ENCODE assay signal across 13 cellular contexts in genomic region chr19:28465317-28466086, GRCh38.
DNase-seq lines count a peak whose midpoint lies in the region; ATAC-seq, FAIRE-seq and TF ChIP-seq lines count a peak whose summit lies in the region.
"Had no signal": no experiment of that assay in that cellular context is flagged by ENCODE, and none has a peak within 500 bp of the region (broad histone marks: within the 10 kb centered on the region; RNA-seq: fewer than 3 reads in every experiment).

No MANE protein-coding gene starts in this region.

- peaks cover 60% of the 10 kb centered on the region for H3K4me1 Mint-ChIP-seq in T-helper 1 cell treated with Interleukin-12 subunit alpha and Interleukin-12 subunit beta and Interleukin-4 antibody, amounts not matched to agents 30 μg/mL and 1 μg/mL, for 36 hours (ENCODE audit: low read depth)

- H4K8ac ChIP-seq in neuronal stem cell (ENCODE audit: low read depth, low read length), result no peak overlapping the region

- ATAC-seq in K562 (no peak), HG03520 (IDR thresholded peaks at IDR 0.05; ENCODE audit: unreplicated experiment) (no peak), HG02870 (IDR thresholded peaks at IDR 0.05; ENCODE audit: unreplicated experiment) (no peak)
- ATAC-seq: stimulated activated effector memory CD8-positive, alpha-beta T cell treated with anti-CD3 and anti-CD28 coated beads, Interleukin-12 subunit alpha, Interleukin-12 subunit beta, amount 100 ng/mL, for 72 hours had no signal

- in situ Hi-C loops in K562 (cut with MboI), result loop anchor here (5.0 kb wide), 2 partner anchors 167 to 247 kb away; no protein-coding TSS in a partner anchor

- TF ChIP-seq EP300 in K562 (IDR thresholded peaks at IDR 0.05; ENCODE audit: low read length), result no peak

- FAIRE-seq in K562 (lab: Jason Lieb, UNC), result no peak

- H3K27me3 ChIP-seq in MG63 (no peaks in the 10 kb centered on the region; the same call in 1 of the 2 replicates), K562 (ENCODE audit: control insufficient read depth in 2 of 2, insufficient read depth in 2 of 2, low read length in 2 of 2) (no peaks in the 10 kb centered on the region), neuronal stem cell (ENCODE audit: control insufficient read depth in 3 of 3, insufficient read depth in 3 of 3, low read depth in 1 of 3, low read length in 3 of 3) (no peaks in the 10 kb centered on the region)
- H3K27me3 ChIP-seq: neural progenitor cell, right lobe of liver had no signal

- no peak for TF ChIP-seq CTCF in K562 (IDR thresholded peaks at IDR 0.05 in 2 of 3, conservative IDR thresholded peaks at IDR 0.05 in 1 of 3; ENCODE audit: insufficient read depth in 2 of 3, low read depth in 1 of 3, low read length in 3 of 3)

- H3K4me3 ChIP-seq in MG63 (no peak overlapping the region), K562 (no peak overlapping the region), neuronal stem cell (ENCODE audit: low read length in 2 of 2) (no peak overlapping the region)
- H3K4me3 ChIP-seq: neural progenitor cell, right lobe of liver had no signal

- H2BK5ac ChIP-seq in neuronal stem cell (ENCODE audit: low read length), result no peak overlapping the region

- BruUV-seq in K562 (replicated peaks; lab: Mats Ljungman, UMichigan), result no TSS peak

- CTCF ChIA-PET in K562 (lab: Yijun Ruan, JAX; ENCODE audit: low intra/inter-chr PET ratio), result interaction anchor here (0.6 to 2.3 kb wide), 9 partner anchors 24 to 1129 kb away, joined by 3 to 24 read pairs (median 3); no protein-coding TSS in a partner anchor

- no peak overlapping the region for H2AFZ ChIP-seq in K562 (ENCODE audit: low read depth, low read length)
- no peak overlapping the region for H2AFZ ChIP-seq in neuronal stem cell (ENCODE audit: low read length)
- H2AFZ ChIP-seq: neural progenitor cell had no signal

- H3K27ac ChIP-seq in K562 (ENCODE audit: extremely low read depth, low read depth, low read length) (no peak overlapping the region), neuronal stem cell (replicated peaks; ENCODE audit: low read length) (no peak overlapping the region)
- H3K27ac ChIP-seq: neural progenitor cell, right lobe of liver had no signal

- H3K36me3 ChIP-seq in MG63, result no peaks in the 10 kb centered on the region
- H3K36me3 ChIP-seq in K562 (ENCODE audit: control insufficient read depth, insufficient read depth, low read length), result peaks cover 74% of the 10 kb centered on the region
- no peaks in the 10 kb centered on the region for H3K36me3 ChIP-seq in neuronal stem cell (replicated peaks in 1 of 2; ENCODE audit: control insufficient read depth in 2 of 2, insufficient read depth in 2 of 2, low read length in 2 of 2)
- H3K36me3 ChIP-seq: neural progenitor cell, right lobe of liver had no signal

- no peaks in the 10 kb centered on the region for H3K9me1 ChIP-seq in K562 (ENCODE audit: control insufficient read depth, insufficient read depth, low read length)

- H2BK15ac ChIP-seq in neuronal stem cell (ENCODE audit: low read length), result no peak overlapping the region

- peak overlapping the region; percentile 48 for H2AK5ac ChIP-seq in neuronal stem cell (ENCODE audit: low read depth, low read length)

- H3K4me1 ChIP-seq in K562 (replicated peaks in 1 of 2; ENCODE audit: control insufficient read depth in 2 of 2, insufficient read depth in 2 of 2, low read length in 2 of 2) (peaks cover 2 to 16% of the 10 kb centered on the region in 2 experiments; a peak in 3 of 5 replicates), neuronal stem cell (ENCODE audit: control insufficient read depth in 2 of 2, insufficient read depth in 1 of 2, low read depth in 1 of 2, low read length in 2 of 2) (peaks cover 0 to 10% of the 10 kb centered on the region in 2 donors)
- H3K4me1 ChIP-seq: right lobe of liver had no signal

- no peak overlapping the region for H3K14ac ChIP-seq in neuronal stem cell (ENCODE audit: low read length)

- H3K23ac ChIP-seq in neuronal stem cell (ENCODE audit: low read depth, low read length, poor library complexity), result no peak overlapping the region

- H3K79me2 ChIP-seq in K562 (ENCODE audit: control insufficient read depth, insufficient read depth, low read length), result peaks cover 82% of the 10 kb centered on the region

- no peak overlapping the region for H4K91ac ChIP-seq in neuronal stem cell (ENCODE audit: low read depth, low read length, poor library complexity)

- no peak overlapping the region for H3K4ac ChIP-seq in neuronal stem cell (ENCODE audit: low read length)

- H3K36me3 Mint-ChIP-seq in T-helper 1 cell treated with Interleukin-12 subunit alpha and Interleukin-12 subunit beta and Interleukin-4 antibody, amounts not matched to agents 30 μg/mL and 1 μg/mL, for 36 hours (ENCODE audit: low read depth), result no peaks in the 10 kb centered on the region
- H3K36me3 Mint-ChIP-seq: activated naive CD8-positive, alpha-beta T cell treated with anti-CD3 and anti-CD28 coated beads for 36 hours; neural progenitor cell had no signal

- H3K4me2 ChIP-seq in K562 (ENCODE audit: insufficient read depth, low read length) (no peak overlapping the region), neuronal stem cell (ENCODE audit: insufficient read depth, low read length, poor library complexity, severe bottlenecking) (no peak overlapping the region)
- H3K4me2 ChIP-seq: neural progenitor cell had no signal

- 76% methylated on average over 4 of the region's 4 CpGs for WGBS in K562 (ENCODE audit: insufficient coverage, low coverage, missing lambda C conversion rate)
- WGBS in neuronal stem cell (ENCODE audit: extremely low coverage in 2 of 2, insufficient read length in 2 of 2, insufficient replicate concordance in 1 of 2), 2 donors, result no CpG with 5 or more reads among the region's 4 CpGs

- intact Hi-C loops in K562 (cut with micrococcal nuclease), result loop anchor here (1.0 to 10.0 kb wide), 3 partner anchors 168 to 409 kb away; no protein-coding TSS in a partner anchor

- 0 out of 4 replicates have a peak overlapping the region, but pooled peaks of 1 of the 2 experiments have one; percentile 27 for H3K9ac ChIP-seq in K562 (ENCODE audit: insufficient read depth in 1 of 2, low read depth in 2 of 2, low read length in 2 of 2)
- H3K9ac ChIP-seq in neuronal stem cell (ENCODE audit: low read depth, low read length, poor library complexity), result no peak overlapping the region
- H3K9ac ChIP-seq: neural progenitor cell had no signal

- TF ChIP-seq POLR2A in K562 (conservative IDR thresholded peaks at IDR 0.05), result no peak

- H4K20me1 ChIP-seq in K562 (replicated peaks; ENCODE audit: control insufficient read depth, insufficient read depth, low read length), result peaks cover 20% of the 10 kb centered on the region

- no peak for TF ChIP-seq RAD21 in K562 (CRISPR knock-in tag; conservative IDR thresholded peaks at IDR 0.05 in 1 of 2, IDR thresholded peaks at IDR 0.05 in 1 of 2)

- no peak overlapping the region for H3K18ac ChIP-seq in neuronal stem cell (ENCODE audit: low read length)

- H3K9me3 ChIP-seq in MG63 (no peaks in the 10 kb centered on the region), K562 (replicated peaks; ENCODE audit: control insufficient read depth, insufficient read depth, low read depth, low read length) (no peaks in the 10 kb centered on the region), neuronal stem cell (replicated peaks in 1 of 2; ENCODE audit: control insufficient read depth in 2 of 2, insufficient read depth in 1 of 2, low read depth in 1 of 2, low read length in 2 of 2) (no peaks in the 10 kb centered on the region)
- H3K9me3 ChIP-seq: right lobe of liver had no signal

- POLR2A ChIA-PET in K562 (lab: Yijun Ruan, JAX), result no interaction called here

- H3K79me1 ChIP-seq in neuronal stem cell (ENCODE audit: low read depth, low read length), result no peaks in the 10 kb centered on the region

- H2BK120ac ChIP-seq in neuronal stem cell (ENCODE audit: low read depth, low read length), result no peak overlapping the region

- H3K27ac Mint-ChIP-seq in T-helper 1 cell treated with Interleukin-12 subunit alpha and Interleukin-12 subunit beta and Interleukin-4 antibody, amounts not matched to agents 30 μg/mL and 1 μg/mL, for 36 hours, result peak overlapping the region; percentile 85
- H3K27ac Mint-ChIP-seq: activated naive CD8-positive, alpha-beta T cell treated with anti-CD3 and anti-CD28 coated beads for 36 hours; endodermal cell; neural progenitor cell; stimulated activated effector memory CD8-positive, alpha-beta T cell treated with anti-CD3 and anti-CD28 coated beads, Interleukin-12 subunit alpha, Interleukin-12 subunit beta, amount 100 ng/mL, for 72 hours had no signal

- no peaks in the 10 kb centered on the region for H3K9me3 Mint-ChIP-seq in T-helper 1 cell treated with Interleukin-12 subunit alpha and Interleukin-12 subunit beta and Interleukin-4 antibody, amounts not matched to agents 30 μg/mL and 1 μg/mL, for 36 hours
- H3K9me3 Mint-ChIP-seq: activated naive CD8-positive, alpha-beta T cell treated with anti-CD3 and anti-CD28 coated beads for 36 hours; endodermal cell; neural progenitor cell; stimulated activated effector memory CD8-positive, alpha-beta T cell treated with anti-CD3 and anti-CD28 coated beads, Interleukin-12 subunit alpha, Interleukin-12 subunit beta, amount 100 ng/mL, for 72 hours had no signal

- H2BK12ac ChIP-seq in neuronal stem cell (ENCODE audit: low read length), result no peak overlapping the region

- no peak for DNase-seq in T-helper 1 cell
- DNase-seq in MG63, result peak; percentile 40
- DNase-seq in K562 (ENCODE audit: extremely low read depth in 1 of 4, low spot score in 3 of 4), result no peak
- no peak for DNase-seq in neuronal stem cell (ENCODE audit: low spot score)
- DNase-seq in SIG-M5 (lab: John Stamatoyannopoulos, UW), result no peak

- peak overlapping the region; percentile 72 for H3K4me3 Mint-ChIP-seq in T-helper 1 cell treated with Interleukin-12 subunit alpha and Interleukin-12 subunit beta and Interleukin-4 antibody, amounts not matched to agents 30 μg/mL and 1 μg/mL, for 36 hours
- H3K4me3 Mint-ChIP-seq: activated naive CD8-positive, alpha-beta T cell treated with anti-CD3 and anti-CD28 coated beads for 36 hours; endodermal cell; neural progenitor cell; stimulated activated effector memory CD8-positive, alpha-beta T cell treated with anti-CD3 and anti-CD28 coated beads, Interleukin-12 subunit alpha, Interleukin-12 subunit beta, amount 100 ng/mL, for 72 hours had no signal

- H3K27me3 Mint-ChIP-seq in T-helper 1 cell treated with Interleukin-12 subunit alpha and Interleukin-12 subunit beta and Interleukin-4 antibody, amounts not matched to agents 30 μg/mL and 1 μg/mL, for 36 hours (ENCODE audit: low read depth), result no peaks in the 10 kb centered on the region
- H3K27me3 Mint-ChIP-seq: activated naive CD8-positive, alpha-beta T cell treated with anti-CD3 and anti-CD28 coated beads for 36 hours had no signal

TF ChIP-seq in K562, 482 proteins besides CTCF, POLR2A, EP300 and RAD21 (continues in another document):
- TF ChIP-seq ARHGAP35 (IDR thresholded peaks at IDR 0.05; ENCODE audit: partially characterized antibody), result peak; percentile 26
